Comparison of ENCODE assay signal across 11 cellular contexts in genomic region chr14:49908433-49908782, GRCh38. TPM values are rescaled to one million over a fixed set of nuclear protein-coding genes. Genes with fewer than 3 reads are reported as not detected.
DNase-seq lines count a peak whose midpoint lies in the region; ATAC-seq and TF ChIP-seq lines count a peak whose summit lies in the region.
"Had no signal": no experiment of that assay in that cellular context is flagged by ENCODE, and none has a peak within 500 bp of the region (broad histone marks: within the 10 kb centered on the region; RNA-seq: fewer than 3 reads in every experiment).

No MANE protein-coding gene starts in this region.

- H3K9me3 Mint-ChIP-seq in T-helper 2 cell treated with Interferon-gamma antibody and Interleukin-4, amounts not matched to agents 5 μg/mL and 100 μg/mL, for 36 hours = peaks cover 3% of the 10 kb centered on the region
- H3K9me3 Mint-ChIP-seq in activated B cell treated with CpG ODN at 0.5 μM for 24 hours = no peaks in the 10 kb centered on the region
- H3K9me3 Mint-ChIP-seq in stimulated activated memory B cell treated with anti-CD40 and anti-IgM and Interleukin-4, amounts not matched to agents 10 μg/mL and 1 μg/mL and 100 μg/mL, for 72 hours = no peaks in the 10 kb centered on the region

- H3K4me3 Mint-ChIP-seq in T-helper 2 cell treated with Interferon-gamma antibody and Interleukin-4, amounts not matched to agents 5 μg/mL and 100 μg/mL, for 36 hours = peak overlapping the region; percentile 42
- H3K4me3 Mint-ChIP-seq in activated B cell treated with CpG ODN at 0.5 μM for 24 hours = no peak overlapping the region
- no peak overlapping the region for H3K4me3 Mint-ChIP-seq in stimulated activated memory B cell treated with anti-CD40 and anti-IgM and Interleukin-4, amounts not matched to agents 10 μg/mL and 1 μg/mL and 100 μg/mL, for 72 hours

- POLR2A ChIA-PET in activated B cell treated with CpG ODN at 0.5 μM for 24 hours (lab: Charles Lee) = interaction anchor here (0.6 to 2.0 kb wide), 7 partner anchors 12 to 175 kb away, joined by 3 to 8 read pairs (median 4); no protein-coding TSS in a partner anchor

- H3K36me3 Mint-ChIP-seq in T-helper 2 cell treated with Interferon-gamma antibody and Interleukin-4, amounts not matched to agents 5 μg/mL and 100 μg/mL, for 36 hours (ENCODE audit: low read depth) = peaks cover 3% of the 10 kb centered on the region
- H3K36me3 Mint-ChIP-seq in activated B cell treated with CpG ODN at 0.5 μM for 24 hours (ENCODE audit: low read depth) = no peaks in the 10 kb centered on the region
- H3K36me3 Mint-ChIP-seq in stimulated activated memory B cell treated with anti-CD40 and anti-IgM and Interleukin-4, amounts not matched to agents 10 μg/mL and 1 μg/mL and 100 μg/mL, for 72 hours = peaks cover 12% of the 10 kb centered on the region

- CTCF ChIA-PET in activated B cell treated with CpG ODN at 0.5 μM for 24 hours (lab: Charles Lee) = no interaction called here

- ATAC-seq in activated B cell treated with CpG ODN at 0.5 μM for 24 hours (ENCODE audit: low read depth) (no peak), esophagus mucosa (peak; percentile 73), HG03439 (IDR thresholded peaks at IDR 0.05; ENCODE audit: unreplicated experiment) (no peak), GM19324 (IDR thresholded peaks at IDR 0.05; ENCODE audit: low FRiP score, unreplicated experiment) (no peak)
- ATAC-seq in stimulated activated memory B cell treated with anti-CD40 and anti-IgM and Interleukin-4, amounts not matched to agents 10 μg/mL and 1 μg/mL and 100 μg/mL, for 72 hours = no peak

- intact Hi-C loops in activated B cell treated with CpG ODN at 0.5 μM for 24 hours (cut with micrococcal nuclease) = no loop called here

- TF ChIP-seq CTCF in activated B cell treated with CpG ODN at 0.5 μM for 24 hours (IDR thresholded peaks at IDR 0.05) = no peak

- H3K4me1 Mint-ChIP-seq in T-helper 2 cell treated with Interferon-gamma antibody and Interleukin-4, amounts not matched to agents 5 μg/mL and 100 μg/mL, for 36 hours (ENCODE audit: low read depth) = peaks cover 29% of the 10 kb centered on the region
- peaks cover 37% of the 10 kb centered on the region for H3K4me1 Mint-ChIP-seq in activated B cell treated with CpG ODN at 0.5 μM for 24 hours
- H3K4me1 Mint-ChIP-seq in stimulated activated memory B cell treated with anti-CD40 and anti-IgM and Interleukin-4, amounts not matched to agents 10 μg/mL and 1 μg/mL and 100 μg/mL, for 72 hours = peaks cover 39% of the 10 kb centered on the region

- DNase-seq in T-helper 2 cell treated with Interferon-gamma antibody and Interleukin-4, amounts not matched to agents 5 μg/mL and 100 μg/mL, for 36 hours (ENCODE audit: low spot score) = no peak
- DNase-seq in T-helper 2 cell (no peak), activated B cell treated with CpG ODN at 0.5 μM for 24 hours (no peak), mucosa of gallbladder (ENCODE audit: low spot score) (no peak)
- DNase-seq: NCI-H1105 treated with DMSO at 0.1 percent for 48 hours, NCI-H526 treated with DMSO at 0.1 percent for 48 hours, posterior cingulate gyrus had no signal

- no peak overlapping the region for H3K27ac Mint-ChIP-seq in T-helper 2 cell treated with Interferon-gamma antibody and Interleukin-4, amounts not matched to agents 5 μg/mL and 100 μg/mL, for 36 hours
- H3K27ac Mint-ChIP-seq in activated B cell treated with CpG ODN at 0.5 μM for 24 hours = peak overlapping the region; percentile 24
- peak overlapping the region; percentile 49 for H3K27ac Mint-ChIP-seq in stimulated activated memory B cell treated with anti-CD40 and anti-IgM and Interleukin-4, amounts not matched to agents 10 μg/mL and 1 μg/mL and 100 μg/mL, for 72 hours

- no peaks in the 10 kb centered on the region for H3K27me3 Mint-ChIP-seq in T-helper 2 cell treated with Interferon-gamma antibody and Interleukin-4, amounts not matched to agents 5 μg/mL and 100 μg/mL, for 36 hours (ENCODE audit: low read depth)
- H3K27me3 Mint-ChIP-seq in activated B cell treated with CpG ODN at 0.5 μM for 24 hours = no peaks in the 10 kb centered on the region
- H3K27me3 Mint-ChIP-seq in stimulated activated memory B cell treated with anti-CD40 and anti-IgM and Interleukin-4, amounts not matched to agents 10 μg/mL and 1 μg/mL and 100 μg/mL, for 72 hours = no peaks in the 10 kb centered on the region

RNA-seq across cellular contexts. Expression of gene ARF6, which starts 15.5 kb away (rescaled TPM):
- total RNA-seq in activated B cell treated with CpG ODN at 0.5 μM for 24 hours (136 and 142 TPM in 2 replicates), esophagus mucosa (144 TPM), mucosa of gallbladder (62.0 TPM)

RNA-seq across cellular contexts. Expression of gene NEMF, which starts 55.8 kb away (rescaled TPM):
- 99.1 and 110 TPM in 2 replicates for total RNA-seq in activated B cell treated with CpG ODN at 0.5 μM for 24 hours
- total RNA-seq in esophagus mucosa = 40.1 TPM
- total RNA-seq in mucosa of gallbladder = 62.5 TPM
